ENCODE assay signal across 30 cellular contexts in the genomic region with DNA sequence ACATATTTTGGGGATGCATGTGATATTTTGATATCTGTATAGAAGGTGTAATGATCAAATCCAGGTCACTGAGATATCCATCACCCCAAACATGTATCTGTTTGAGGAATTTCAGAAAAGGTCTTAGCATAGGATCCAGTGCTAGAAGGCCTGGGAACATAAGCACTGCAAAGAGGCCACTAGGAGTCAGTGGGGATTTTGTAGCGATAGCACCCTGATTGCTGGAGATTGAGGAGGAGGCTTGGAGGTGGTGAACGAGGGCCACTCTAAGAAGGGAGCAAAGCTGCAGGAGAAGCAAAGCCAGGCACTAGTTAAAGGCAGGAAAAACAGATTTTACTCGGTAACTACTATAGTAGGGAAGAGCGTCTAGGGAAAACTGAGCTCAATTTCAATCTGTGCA.
"Had no signal": no experiment of that assay in that cellular context is flagged by ENCODE, and none has a peak within 500 bp of the region (broad histone marks: within the 10 kb centered on the region; RNA-seq: fewer than 3 reads in every experiment).

No MANE protein-coding gene starts in this region.

- H3K4me3 Mint-ChIP-seq: activated CD4-positive, alpha-beta memory T cell treated with anti-CD3 and anti-CD28 coated beads, Interleukin-2, amount 10 ng/mL, durations not matched to agents 7 days and 5 days; activated CD4-positive, alpha-beta T cell treated with anti-CD3 and anti-CD28 coated beads, Interleukin-2, amount 10 ng/mL, durations not matched to agents 7 days and 5 days; activated naive CD4-positive, alpha-beta T cell treated with anti-CD3 and anti-CD28 coated beads, Interleukin-2, amount 10 ng/mL, durations not matched to agents 7 days and 5 days; activated naive CD8-positive, alpha-beta T cell treated with anti-CD3 and anti-CD28 coated beads, Interleukin-2, amount 10 ng/mL, durations not matched to agents 7 days and 5 days; activated T-cell treated with anti-CD3 and anti-CD28 coated beads, Interleukin-2, amount 50 U/mL, for 24 hours; activated T-cell treated with anti-CD3 and anti-CD28 coated beads, Interleukin-2, amount 50 U/mL, for 72 hours; brain; dendritic cell treated with granulocyte-macrophage colony-stimulating factor and Interleukin-4, amounts not matched to agents 40 ng/mL and 50 ng/mL, for 4 days had no signal

- H3K4me1 Mint-ChIP-seq: activated CD4-positive, alpha-beta memory T cell treated with anti-CD3 and anti-CD28 coated beads, Interleukin-2, amount 10 ng/mL, durations not matched to agents 7 days and 5 days; activated CD4-positive, alpha-beta T cell treated with anti-CD3 and anti-CD28 coated beads, Interleukin-2, amount 10 ng/mL, durations not matched to agents 7 days and 5 days; activated naive CD4-positive, alpha-beta T cell treated with anti-CD3 and anti-CD28 coated beads, Interleukin-2, amount 10 ng/mL, durations not matched to agents 7 days and 5 days; activated naive CD8-positive, alpha-beta T cell treated with anti-CD3 and anti-CD28 coated beads, Interleukin-2, amount 10 ng/mL, durations not matched to agents 7 days and 5 days had no signal

- H3K27me3 Mint-ChIP-seq: activated CD4-positive, alpha-beta T cell treated with anti-CD3 and anti-CD28 coated beads, Interleukin-2, amount 10 ng/mL, durations not matched to agents 7 days and 5 days; brain had no signal

- H3K9me3 Mint-ChIP-seq: activated CD4-positive, alpha-beta memory T cell treated with anti-CD3 and anti-CD28 coated beads, Interleukin-2, amount 10 ng/mL, durations not matched to agents 7 days and 5 days; activated CD4-positive, alpha-beta T cell treated with anti-CD3 and anti-CD28 coated beads, Interleukin-2, amount 10 ng/mL, durations not matched to agents 7 days and 5 days; activated naive CD4-positive, alpha-beta T cell treated with anti-CD3 and anti-CD28 coated beads, Interleukin-2, amount 10 ng/mL, durations not matched to agents 7 days and 5 days; activated naive CD4-positive, alpha-beta T cell treated with anti-CD3 and anti-CD28 coated beads, Interleukin-2, amount 50 U/mL, for 72 hours; activated naive CD8-positive, alpha-beta T cell treated with anti-CD3 and anti-CD28 coated beads, Interleukin-2, amount 10 ng/mL, durations not matched to agents 7 days and 5 days; activated T-cell treated with anti-CD3 and anti-CD28 coated beads, Interleukin-2, amount 50 U/mL, for 24 hours; activated T-cell treated with anti-CD3 and anti-CD28 coated beads, Interleukin-2, amount 50 U/mL, for 72 hours; dendritic cell treated with granulocyte-macrophage colony-stimulating factor and Interleukin-4, amounts not matched to agents 40 ng/mL and 50 ng/mL, for 4 days had no signal

- H3K4me3 ChIP-seq: breast epithelium, cardiac muscle cell, coronary artery, dorsolateral prefrontal cortex, esophagus muscularis mucosa, gastrocnemius medialis, heart left ventricle had no signal

- H3K36me3 Mint-ChIP-seq: activated naive CD4-positive, alpha-beta T cell treated with anti-CD3 and anti-CD28 coated beads, Interleukin-2, amount 10 ng/mL, durations not matched to agents 7 days and 5 days; activated naive CD4-positive, alpha-beta T cell treated with anti-CD3 and anti-CD28 coated beads, Interleukin-2, amount 50 U/mL, for 72 hours; activated naive CD8-positive, alpha-beta T cell treated with anti-CD3 and anti-CD28 coated beads, Interleukin-2, amount 10 ng/mL, durations not matched to agents 7 days and 5 days; brain had no signal

- H3K36me3 ChIP-seq: breast epithelium, cardiac muscle cell, esophagus muscularis mucosa, gastrocnemius medialis, heart left ventricle had no signal

- DNase-seq: activated CD4-positive, alpha-beta memory T cell treated with anti-CD3 and anti-CD28 coated beads, Interleukin-2, amount 10 ng/mL, durations not matched to agents 7 days and 5 days; activated CD4-positive, alpha-beta T cell treated with anti-CD3 and anti-CD28 coated beads for 1 hour; activated CD4-positive, alpha-beta T cell treated with anti-CD3 and anti-CD28 coated beads for 4 hours; activated CD4-positive, alpha-beta T cell treated with anti-CD3 and anti-CD28 coated beads, Interleukin-2, amount 10 ng/mL, durations not matched to agents 7 days and 5 days; activated CD4-positive, alpha-beta T cell treated with anti-CD3 and anti-CD28 coated beads, Interleukin-2, amount 50 U/mL, for 4 hours; activated CD8-positive, alpha-beta memory T cell treated with anti-CD3 and anti-CD28 coated beads, Interleukin-2, amount 50 U/mL, for 48 hours; activated gamma-delta T cell; activated naive CD4-positive, alpha-beta T cell; activated naive CD4-positive, alpha-beta T cell treated with anti-CD3 and anti-CD28 coated beads, Interleukin-2, amount 10 ng/mL, durations not matched to agents 7 days and 5 days; activated naive CD8-positive, alpha-beta T cell treated with anti-CD3 and anti-CD28 coated beads, Interleukin-2, amount 10 ng/mL, durations not matched to agents 7 days and 5 days; activated T-cell treated with anti-CD3 and anti-CD28 coated beads for 4 hours; activated T-cell treated with anti-CD3 and anti-CD28 coated beads, Interleukin-2, amount 50 U/mL, for 24 hours; activated T-cell treated with anti-CD3 and anti-CD28 coated beads, Interleukin-2, amount 50 U/mL, for 72 hours; amygdala; aorta; central memory CD4-positive, alpha-beta T cell; dorsolateral prefrontal cortex; effector memory CD4-positive, alpha-beta T cell; foreskin keratinocyte; gastrocnemius medialis; glutamatergic neuron; heart left ventricle; T-helper 2 cell had no signal

- H3K9me3 ChIP-seq: breast epithelium, esophagus muscularis mucosa, gastrocnemius medialis, heart left ventricle had no signal

- H3K27ac Mint-ChIP-seq: activated CD4-positive, alpha-beta memory T cell treated with anti-CD3 and anti-CD28 coated beads, Interleukin-2, amount 10 ng/mL, durations not matched to agents 7 days and 5 days; activated CD4-positive, alpha-beta T cell treated with anti-CD3 and anti-CD28 coated beads, Interleukin-2, amount 10 ng/mL, durations not matched to agents 7 days and 5 days; activated naive CD4-positive, alpha-beta T cell treated with anti-CD3 and anti-CD28 coated beads, Interleukin-2, amount 10 ng/mL, durations not matched to agents 7 days and 5 days; activated naive CD4-positive, alpha-beta T cell treated with anti-CD3 and anti-CD28 coated beads, Interleukin-2, amount 50 U/mL, for 72 hours; activated naive CD8-positive, alpha-beta T cell treated with anti-CD3 and anti-CD28 coated beads, Interleukin-2, amount 10 ng/mL, durations not matched to agents 7 days and 5 days; activated T-cell treated with anti-CD3 and anti-CD28 coated beads, Interleukin-2, amount 50 U/mL, for 24 hours; activated T-cell treated with anti-CD3 and anti-CD28 coated beads, Interleukin-2, amount 50 U/mL, for 72 hours; dendritic cell treated with granulocyte-macrophage colony-stimulating factor and Interleukin-4, amounts not matched to agents 40 ng/mL and 50 ng/mL, for 4 days had no signal

- ATAC-seq: activated naive CD4-positive, alpha-beta T cell treated with anti-CD3 and anti-CD28 coated beads, Interleukin-2, amount 50 U/mL, for 72 hours; activated T-cell treated with anti-CD3 and anti-CD28 coated beads, Interleukin-2, amount 50 U/mL, for 72 hours; foreskin keratinocyte; gastrocnemius medialis; heart left ventricle had no signal

- H3K4me1 ChIP-seq: breast epithelium, esophagus muscularis mucosa, foreskin keratinocyte, gastrocnemius medialis had no signal

- H3K27me3 ChIP-seq: cardiac muscle cell, esophagus muscularis mucosa, foreskin keratinocyte, gastrocnemius medialis, heart left ventricle had no signal

- H3K27ac ChIP-seq: breast epithelium, cardiac muscle cell, coronary artery, dorsolateral prefrontal cortex, esophagus muscularis mucosa, foreskin keratinocyte, gastrocnemius medialis, heart left ventricle had no signal
